19 cellular contexts compared by ENCODE assay signal in genomic region chr1:216331211-216331610, GRCh38.
DNase-seq lines count a peak whose midpoint lies in the region; ATAC-seq, FAIRE-seq and TF ChIP-seq lines count a peak whose summit lies in the region.
"Had no signal": no experiment of that assay in that cellular context is flagged by ENCODE, and none has a peak within 500 bp of the region (broad histone marks: within the 10 kb centered on the region; RNA-seq: fewer than 3 reads in every experiment).

No MANE protein-coding gene starts in this region.

- H2AFZ ChIP-seq in keratinocyte (ENCODE audit: control insufficient read depth, low read length) = no peak overlapping the region
- H2AFZ ChIP-seq: GM23248 had no signal

- DNase-seq in RWPE2 (ENCODE audit: low spot score) (no peak), epithelial cell of esophagus (ENCODE audit: low read depth) (peak; percentile 11), keratinocyte (ENCODE audit: low read depth, low spot score) (peak; percentile 13), NOMO-1 treated with dmso at 0.1 percent for 144 hours (lab: John Stamatoyannopoulos, UW; ENCODE audit: unreplicated experiment) (no peak)
- DNase-seq: C1 segment of cervical spinal cord; Calu3; CD4-positive, alpha-beta memory T cell; COR-L47; DMS53; DMS79 treated with DMSO at 0.1 percent for 48 hours; GF-D8; GM23248; H7; HCEC 1CT had no signal

- dilution Hi-C loops in keratinocyte (cut with MboI; ENCODE audit: extremely low pct_ligation_motif_present, low sequenced_read_pairs) = no loop called here

- no peaks in the 10 kb centered on the region for H3K9me1 ChIP-seq in keratinocyte (ENCODE audit: control insufficient read depth, extremely low read depth, insufficient read depth, low read length)

- no peaks in the 10 kb centered on the region for H3K79me2 ChIP-seq in keratinocyte (ENCODE audit: control insufficient read depth, insufficient read depth, low read length)

- FAIRE-seq in keratinocyte (lab: Jason Lieb, UNC) = no peak
- FAIRE-seq: GM12891, GM18507, H1 had no signal

- H3K36me3 ChIP-seq in RWPE2 (ENCODE audit: low read depth) (no peaks in the 10 kb centered on the region), keratinocyte (ENCODE audit: control insufficient read depth in 2 of 2, extremely low read depth in 1 of 2, insufficient read depth in 2 of 2, low read length in 2 of 2) (no peaks in the 10 kb centered on the region)

- H4K20me1 ChIP-seq in keratinocyte (ENCODE audit: control insufficient read depth, extremely low read depth, insufficient read depth, low read length) = no peaks in the 10 kb centered on the region

- TF ChIP-seq CTCF in RWPE2 (IDR thresholded peaks at IDR 0.05; ENCODE audit: poor library complexity, severe bottlenecking) = no peak
- TF ChIP-seq CTCF in epithelial cell of esophagus (IDR thresholded peaks at IDR 0.05; ENCODE audit: insufficient read depth, low read depth, low read length, missing control alignments) = no peak
- no peak for TF ChIP-seq CTCF in keratinocyte (optimal IDR thresholded peaks at IDR 0.05 in 1 of 3, IDR thresholded peaks at IDR 0.05 in 1 of 3, conservative IDR thresholded peaks at IDR 0.05 in 1 of 3; ENCODE audit: extremely low read depth in 1 of 3, insufficient read depth in 2 of 3, low read length in 3 of 3)

- H3K27me3 ChIP-seq in RWPE2 (ENCODE audit: insufficient read depth, poor library complexity, severe bottlenecking) (no peaks in the 10 kb centered on the region), keratinocyte (ENCODE audit: control insufficient read depth, extremely low read depth, insufficient read depth, low read length) (no peaks in the 10 kb centered on the region)

- no peak overlapping the region for H3K9ac ChIP-seq in keratinocyte (ENCODE audit: control insufficient read depth, extremely low read depth, insufficient read depth, low read length)
- H3K9ac ChIP-seq: GM23248 had no signal

- H3K4me1 ChIP-seq in RWPE2 (ENCODE audit: insufficient read depth, poor library complexity, severe bottlenecking) (peaks cover 5% of the 10 kb centered on the region), keratinocyte (ENCODE audit: control insufficient read depth, extremely low read depth, insufficient read depth, low read length) (peaks cover 9% of the 10 kb centered on the region)

- H3K4me2 ChIP-seq in keratinocyte (ENCODE audit: control insufficient read depth, extremely low read depth, insufficient read depth, low read depth, low read length) = no peak overlapping the region

- no peak overlapping the region for H3K4me3 ChIP-seq in RWPE2 (ENCODE audit: severe bottlenecking)
- H3K4me3 ChIP-seq in epithelial cell of esophagus (ENCODE audit: low read length) = no peak overlapping the region
- no peak overlapping the region for H3K4me3 ChIP-seq in keratinocyte (ENCODE audit: control insufficient read depth in 2 of 3, extremely low read depth in 1 of 3, insufficient read depth in 2 of 3, low read depth in 1 of 3, low read length in 3 of 3)
- H3K4me3 ChIP-seq: GM23248 had no signal

- ATAC-seq in RWPE2 (ENCODE audit: low read depth) = no peak
- ATAC-seq in GM21367 (IDR thresholded peaks at IDR 0.05; ENCODE audit: unreplicated experiment) = no peak
- no peak for ATAC-seq in GM21619 (IDR thresholded peaks at IDR 0.05; ENCODE audit: unreplicated experiment)

- H3K27ac ChIP-seq in RWPE2 (ENCODE audit: poor library complexity, severe bottlenecking) (peak overlapping the region; percentile 6), keratinocyte (ENCODE audit: control insufficient read depth, insufficient read depth, low read length) (no peak overlapping the region)
- H3K27ac ChIP-seq: GM23248 had no signal

- H3K9me3 ChIP-seq in RWPE2 (ENCODE audit: severe bottlenecking) (no peaks in the 10 kb centered on the region), keratinocyte (ENCODE audit: control insufficient read depth, low read depth, low read length) (no peaks in the 10 kb centered on the region)

Comparison
In these comparisons a context has a peak if more than half of its experiments do, and no peak if none do; other contexts are left out.
1. DNase-seq: peak in epithelial cell of esophagus (single experiment) and keratinocyte (single experiment); none in RWPE2 (single experiment) and NOMO-1 treated with dmso at 0.1 percent for 144 hours (single experiment).